ENCODE assay signal across 30 cellular contexts in genomic region chr17:28620010-28620409, GRCh38.
"Had no signal": no experiment of that assay in that cellular context is flagged by ENCODE, and none has a peak within 500 bp of the region (broad histone marks: within the 10 kb centered on the region; RNA-seq: fewer than 3 reads in every experiment).

No MANE protein-coding gene starts in this region.

- H3K36me3 ChIP-seq: uterus had no signal

- H3K27ac ChIP-seq: adrenal gland, hepatocyte, left ventricle myocardium inferior, spleen, testis, uterus, WERI-Rb-1 had no signal

- H3K79me2 ChIP-seq: hepatocyte had no signal

- H3K9me3 ChIP-seq: adrenal gland, left ventricle myocardium inferior, spleen, testis, uterus had no signal

- H3K4me1 ChIP-seq: adrenal gland, testis, uterus had no signal

- H3K4me2 ChIP-seq: hepatocyte had no signal

- H3K4me3 ChIP-seq: adrenal gland, hepatocyte, left ventricle myocardium inferior, spleen, testis, uterus had no signal

- DNase-seq: activated CD4-positive, alpha-beta T cell treated with anti-CD3 and anti-CD28 coated beads, Interleukin-2, amount 10 ng/mL, durations not matched to agents 7 days and 5 days; activated CD4-positive, CD25-positive, alpha-beta regulatory T cell treated with anti-CD3 and anti-CD28 coated beads, Interleukin-2, amount 50 U/mL, for 72 hours; activated CD8-positive, alpha-beta memory T cell treated with anti-CD3 and anti-CD28 coated beads, Interleukin-2, amount 10 ng/mL, durations not matched to agents 7 days and 5 days; activated CD8-positive, alpha-beta T cell treated with anti-CD3 and anti-CD28 coated beads for 36 hours; activated naive CD4-positive, alpha-beta T cell; adrenal gland; central memory CD4-positive, alpha-beta T cell; dermis blood vessel endothelial cell; effector memory CD4-positive, alpha-beta T cell; glutamatergic neuron; immature natural killer cell; kidney glomerular epithelial cell; left ventricle myocardium inferior; mammary epithelial cell; midbrain; natural killer cell; spleen; stimulated activated CD4-positive, alpha-beta T cell treated with anti-CD3 and anti-CD28 coated beads, Interleukin-4, amount 100 ng/mL, for 1 hour; stimulated activated naive CD4-positive, alpha-beta T cell; T-cell; testis; trophoblast cell; uterus; WERI-Rb-1 had no signal

- FAIRE-seq: astrocyte, endothelial cell of umbilical vein, frontal cortex, TTC549 had no signal

- ATAC-seq: activated CD8-positive, alpha-beta memory T cell treated with anti-CD3 and anti-CD28 coated beads, Interleukin-2, amount 10 ng/mL, durations not matched to agents 7 days and 5 days; activated CD8-positive, alpha-beta T cell treated with anti-CD3 and anti-CD28 coated beads for 36 hours; esophagus mucosa; natural killer cell; T-cell had no signal

- H2AFZ ChIP-seq: hepatocyte had no signal

- H3K27me3 ChIP-seq: adrenal gland, hepatocyte, spleen, testis, uterus had no signal
